Comparison of ENCODE assay signal across 18 cellular contexts in the genomic region with DNA sequence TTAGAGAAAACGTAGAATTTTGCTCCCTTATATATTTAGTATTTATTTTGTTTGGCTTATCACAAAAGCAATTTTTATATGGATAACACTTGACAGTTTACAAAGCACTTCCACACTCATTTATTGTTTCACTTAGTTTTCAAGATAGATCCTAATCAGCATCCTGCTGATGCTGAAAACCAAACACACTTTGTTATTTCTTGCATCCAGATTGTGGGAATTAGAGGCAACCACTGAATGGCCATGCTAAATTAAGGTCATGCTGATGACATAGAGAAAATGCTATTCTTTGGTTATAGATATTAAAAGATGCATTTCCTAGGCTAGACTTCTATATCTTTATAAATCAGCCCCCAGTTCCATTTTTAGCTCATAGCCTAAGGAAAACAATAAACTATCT.
A peak's percentile ranks its signal among the peaks of the same experiment; 100 is the strongest.
DNase-seq lines count a peak whose midpoint lies in the region; ATAC-seq and TF ChIP-seq lines count a peak whose summit lies in the region.
"Had no signal": no experiment of that assay in that cellular context is flagged by ENCODE, and none has a peak within 500 bp of the region (broad histone marks: within the 10 kb centered on the region; RNA-seq: fewer than 3 reads in every experiment).

No MANE protein-coding gene starts in this region.

- intact Hi-C loops in psoas muscle (cut with DNase I) = no loop called here

- 92 to 98% (median 97%) methylated on average over 1 of the region's 1 CpG for WGBS in psoas muscle, 3 donors

- H3K4me3 ChIP-seq in adipocyte (ENCODE audit: low read length) = no peak overlapping the region
- no peak overlapping the region for H3K4me3 ChIP-seq in parathyroid adenoma (ENCODE audit: low read depth, low read length)
- no peak overlapping the region for H3K4me3 ChIP-seq in psoas muscle
- H3K4me3 ChIP-seq: BLaER1, GM12878, GM23248 had no signal

- no peak overlapping the region for H3K4me2 ChIP-seq in parathyroid adenoma (ENCODE audit: low read length)
- H3K4me2 ChIP-seq: BLaER1 had no signal

- H3K27ac ChIP-seq in parathyroid adenoma (no peak overlapping the region), psoas muscle (no peak overlapping the region), foreskin keratinocyte (no peak overlapping the region)
- H3K27ac ChIP-seq: BLaER1, GM23248 had no signal

- no peak for TF ChIP-seq CTCF in parathyroid adenoma (IDR thresholded peaks at IDR 0.05)
- no peak for TF ChIP-seq CTCF in psoas muscle (IDR thresholded peaks at IDR 0.05)
- TF ChIP-seq CTCF in foreskin keratinocyte (conservative IDR thresholded peaks at IDR 0.05) = no peak

- no peak for ATAC-seq in psoas muscle
- ATAC-seq in foreskin keratinocyte = no peak
- ATAC-seq: CD8-positive, alpha-beta T cell; GM12878 had no signal

- H3K27me3 ChIP-seq in adipocyte (replicated peaks; ENCODE audit: control insufficient read depth, insufficient read depth, low read length) (no peaks in the 10 kb centered on the region), parathyroid adenoma (ENCODE audit: control insufficient read depth, insufficient read depth, low read length) (no peaks in the 10 kb centered on the region), psoas muscle (ENCODE audit: insufficient read depth in 3 of 3, low read length in 2 of 3) (no peaks in the 10 kb centered on the region), foreskin keratinocyte (no peaks in the 10 kb centered on the region)
- H3K27me3 ChIP-seq: BLaER1 had no signal

- peak overlapping the region; percentile 8 for H2AFZ ChIP-seq in parathyroid adenoma
- H2AFZ ChIP-seq: GM23248 had no signal

- H3K36me3 ChIP-seq in adipocyte (ENCODE audit: control insufficient read depth, insufficient read depth, low read length, severe bottlenecking) (no peaks in the 10 kb centered on the region), parathyroid adenoma (ENCODE audit: control insufficient read depth, insufficient read depth, low read length) (no peaks in the 10 kb centered on the region), psoas muscle (ENCODE audit: insufficient read depth in 1 of 2, low read depth in 1 of 2) (no peaks in the 10 kb centered on the region)

- peaks cover 43% of the 10 kb centered on the region for H3K4me1 ChIP-seq in adipocyte (ENCODE audit: control insufficient read depth, insufficient read depth, low read length)
- H3K4me1 ChIP-seq in parathyroid adenoma = peaks cover 34% of the 10 kb centered on the region
- no peaks in the 10 kb centered on the region for H3K4me1 ChIP-seq in psoas muscle
- no peaks in the 10 kb centered on the region for H3K4me1 ChIP-seq in foreskin keratinocyte

- H3K9ac ChIP-seq in adipocyte (ENCODE audit: low read length) = no peak overlapping the region
- H3K9ac ChIP-seq in parathyroid adenoma = no peak overlapping the region
- H3K9ac ChIP-seq: BLaER1, GM23248 had no signal

- H3K9me3 ChIP-seq in adipocyte (ENCODE audit: control insufficient read depth, low read length) (no peaks in the 10 kb centered on the region), parathyroid adenoma (ENCODE audit: control insufficient read depth, low read length) (no peaks in the 10 kb centered on the region), psoas muscle (peaks cover 6% of the 10 kb centered on the region)
- H3K9me3 ChIP-seq: Caco-2 had no signal

- DNase-seq in adipocyte (ENCODE audit: low read depth) (peak; percentile 35), fibroblast of peridontal ligament (ENCODE audit: extremely low read depth) (peak; percentile 35), T1000 (lab: John Stamatoyannopoulos, UW) (no peak), psoas muscle (no peak), foreskin keratinocyte (no peak)
- DNase-seq: Caco-2; CD4-positive, CD25-positive, alpha-beta regulatory T cell; CD8-positive, alpha-beta T cell; DMS153; DND-41; EL; GDM1; GM23248; H7; HCEC 1CT had no signal

- H3K79me2 ChIP-seq in parathyroid adenoma = no peaks in the 10 kb centered on the region

Comparison
In these comparisons a context has a peak if more than half of its experiments do, and no peak if none do; other contexts are left out.
1. DNase-seq: peak in adipocyte (single experiment) and fibroblast of peridontal ligament (single experiment); none in T1000 (single experiment), psoas muscle (0 of 2) and foreskin keratinocyte (0 of 2).